In genomic region chr5:95870105-95870672, GRCh38 we compare ENCODE assay signal across 8 cellular contexts. TPM values are rescaled to one million over a fixed set of nuclear protein-coding genes. Genes with fewer than 3 reads are reported as not detected.
DNase-seq lines count a peak whose midpoint lies in the region; ATAC-seq and TF ChIP-seq lines count a peak whose summit lies in the region.

No MANE protein-coding gene starts in this region.

- no TSS peak for BruUV-seq in PC-9 (replicated peaks; lab: Mats Ljungman, UMichigan)

- peak; percentile 70 for ATAC-seq in GM18502 (IDR thresholded peaks at IDR 0.05; ENCODE audit: poor library complexity, unreplicated experiment)
- peak; percentile 59 for ATAC-seq in HG02623 (IDR thresholded peaks at IDR 0.05; ENCODE audit: unreplicated experiment)

- H3K27me3 ChIP-seq in PC-9 (ENCODE audit: insufficient read depth, low read depth) (no peaks in the 10 kb centered on the region), skeletal muscle satellite cell (ENCODE audit: control insufficient read depth, insufficient read depth, low read length) (no peaks in the 10 kb centered on the region)

- H3K9ac ChIP-seq in skeletal muscle satellite cell (ENCODE audit: low read depth, low read length) = peak overlapping the region; percentile 26

- 0 out of 2 replicates have a peak overlapping the region, but pooled peaks have one; percentile 36 for H3K27ac ChIP-seq in PC-9

- intact Hi-C loops in PC-9 (cut with micrococcal nuclease; ENCODE audit: unreplicated experiment) = no loop called here

- H3K4me1 ChIP-seq in PC-9 (replicated peaks; ENCODE audit: insufficient read depth) (no peaks in the 10 kb centered on the region), skeletal muscle satellite cell (ENCODE audit: control insufficient read depth, insufficient read depth, low read length) (peaks cover 37% of the 10 kb centered on the region)

- H2AFZ ChIP-seq in PC-9 = 0 out of 2 replicates have a peak overlapping the region, but pooled peaks have one; percentile 63

- peak in 1 of 2 experiments; percentile 49 for DNase-seq in PC-9
- peak; percentile 47 to 88 for DNase-seq in cardiac fibroblast (ENCODE audit: low read depth in 2 of 2)
- DNase-seq in hepatic stellate cell (ENCODE audit: low spot score) = no peak
- no peak for DNase-seq in NCI-H69 (lab: John Stamatoyannopoulos, UW)
- no peak for DNase-seq in iPS-NIHi11 (ENCODE audit: low spot score)

- H4K20me1 ChIP-seq in PC-9 (ENCODE audit: insufficient read depth) = no peaks in the 10 kb centered on the region

- no peaks in the 10 kb centered on the region for H3K36me3 ChIP-seq in PC-9 (ENCODE audit: low read depth)
- no peaks in the 10 kb centered on the region for H3K36me3 ChIP-seq in skeletal muscle satellite cell (ENCODE audit: insufficient read depth, low read length)

- H3K79me2 ChIP-seq in PC-9 (ENCODE audit: low read depth) = no peaks in the 10 kb centered on the region

- no peaks in the 10 kb centered on the region for H3F3A ChIP-seq in PC-9 (ENCODE audit: insufficient read depth, low read depth)

- TF ChIP-seq CTCF in PC-9 (conservative IDR thresholded peaks at IDR 0.05) = no peak
- TF ChIP-seq CTCF in cardiac fibroblast (IDR thresholded peaks at IDR 0.05; ENCODE audit: low read depth, low read length) = no peak

- H3K4me2 ChIP-seq in PC-9 (no peak overlapping the region), skeletal muscle satellite cell (ENCODE audit: low read length) (peak overlapping the region; percentile 15)

- H3K9me2 ChIP-seq in PC-9 (ENCODE audit: insufficient read depth) = no peaks in the 10 kb centered on the region

- H3K4me3 ChIP-seq in PC-9 (no peak overlapping the region), cardiac fibroblast (replicated peaks in 1 of 2; ENCODE audit: low read depth in 2 of 2, low read length in 2 of 2) (no peak overlapping the region), skeletal muscle satellite cell (ENCODE audit: low read length) (no peak overlapping the region)

- no peaks in the 10 kb centered on the region; the same call in 1 of the 2 replicates for H3K9me3 ChIP-seq in PC-9 (ENCODE audit: insufficient read depth, low read depth)
- H3K9me3 ChIP-seq in skeletal muscle satellite cell (replicated peaks; ENCODE audit: low read length) = no peaks in the 10 kb centered on the region

- POLR2A ChIA-PET in PC-9 (lab: Charles Lee; ENCODE audit: unreplicated experiment) = no interaction called here

- CTCF ChIA-PET in PC-9 (lab: Charles Lee) = no interaction called here

RNA-seq across cellular contexts. Expression of gene GLRX, which starts 47.7 kb away (rescaled TPM):
- total RNA-seq in PC-9 (2021) = 23.0 and 25.5 TPM in 2 replicates
- total RNA-seq in skeletal muscle satellite cell (2012; rRNA removed) = 119 and 152 TPM in 2 replicates

Comparison
In these comparisons a context has a peak if more than half of its experiments do, and no peak if none do; other contexts are left out.
1. DNase-seq: peak in cardiac fibroblast (2 of 2); none in hepatic stellate cell (single experiment), NCI-H69 (single experiment) and iPS-NIHi11 (single experiment).